8 cellular contexts compared by ENCODE assay signal in the genomic region with DNA sequence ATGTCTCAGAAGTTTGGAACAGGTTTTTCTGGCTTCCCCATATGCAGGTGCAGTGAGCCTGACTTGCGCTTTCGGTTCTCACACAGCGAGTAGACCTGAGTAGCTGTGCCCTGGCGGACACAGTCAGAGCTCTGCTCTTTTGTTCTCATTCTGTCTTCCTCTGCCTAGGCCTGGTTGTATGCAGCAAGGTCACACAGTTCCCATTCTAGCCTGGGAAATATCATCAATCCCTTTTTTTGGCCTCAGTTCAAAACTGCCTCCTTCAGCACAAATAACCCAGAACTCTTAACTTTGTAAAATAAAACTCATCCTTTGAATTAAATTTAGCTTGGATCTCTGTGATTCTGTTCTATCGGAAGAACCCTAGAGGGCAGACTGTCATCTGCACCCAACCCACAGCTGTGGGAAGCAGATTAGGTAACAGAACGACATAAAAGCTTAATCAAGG. TPM values are rescaled to one million over a fixed set of nuclear protein-coding genes. Genes with fewer than 3 reads are reported as not detected.
A peak's percentile ranks its signal among the peaks of the same experiment; 100 is the strongest.
DNase-seq lines count a peak whose midpoint lies in the region; ATAC-seq and TF ChIP-seq lines count a peak whose summit lies in the region.

No MANE protein-coding gene starts in this region.

- intact Hi-C loops in dorsolateral prefrontal cortex (cut with DNase I), result no loop called here

- H3K36me3 Mint-ChIP-seq in naive B cell, result no peaks in the 10 kb centered on the region

- no peaks in the 10 kb centered on the region for H3K27me3 ChIP-seq in dorsolateral prefrontal cortex

- ATAC-seq in HG02763 (IDR thresholded peaks at IDR 0.05; ENCODE audit: unreplicated experiment) (peak; percentile 100), naive B cell (ENCODE audit: low read depth in 2 of 2) (peak; percentile 67 to 71)

- peaks cover 0 to 9% (median 6%) of the 10 kb centered on the region in 3 donors for H3K4me1 Mint-ChIP-seq in naive B cell

- H3K27me3 Mint-ChIP-seq in naive B cell, result peaks cover 2 to 6% (median 4%) of the 10 kb centered on the region in 3 donors

- peak overlapping the region in 3 of 8 donors; percentile 5 to 50 (median 47) for H3K4me3 Mint-ChIP-seq in naive B cell

- DNase-seq in stimulated activated CD4-positive, alpha-beta T cell treated with anti-CD3 and anti-CD28 coated beads, Interleukin-1b, Interleukin-23, amount 100 ng/mL, for 48 hours, result peak; percentile 2
- no peak for DNase-seq in stimulated activated CD4-positive, alpha-beta T cell treated with anti-CD3 and anti-CD28 coated beads, Interleukin-2, amount 100 ng/mL, for 24 hours
- DNase-seq in NCI-H345 (lab: John Stamatoyannopoulos, UW), result peak; percentile 91
- no peak for DNase-seq in dorsolateral prefrontal cortex
- DNase-seq in naive B cell, result peak; percentile 9
- no peak for DNase-seq in mesenteric fat pad (ENCODE audit: low spot score)
- DNase-seq in central memory CD4-positive, alpha-beta T cell, result no peak

- H3K9me3 Mint-ChIP-seq in naive B cell, result peaks cover 0 to 15% (median 8%) of the 10 kb centered on the region in 7 donors

- H3K27ac Mint-ChIP-seq in naive B cell, result peak overlapping the region in 1 of 6 donors; percentile 23

- peak overlapping the region in 17 of 59 donors; percentile 3 to 43 (median 21) for H3K4me3 ChIP-seq in dorsolateral prefrontal cortex

- peak in 37 of 56 donors; percentile 6 to 51 (median 32) for TF ChIP-seq CTCF in dorsolateral prefrontal cortex (IDR thresholded peaks at IDR 0.05 in 54 of 56, conservative IDR thresholded peaks at IDR 0.05 in 2 of 56; ENCODE audit: low read depth in 1 of 56, partially characterized antibody in 56 of 56)

- peak overlapping the region in 5 of 59 donors; percentile 5 to 44 (median 11) for H3K27ac ChIP-seq in dorsolateral prefrontal cortex

RNA-seq across cellular contexts. Expression of gene OXGR1, which starts 10.2 kb away (rescaled TPM):
- total RNA-seq in dorsolateral prefrontal cortex (1 to 10 TPM in 90 of 120 experiments, under 1 TPM in 30; 0.33 to 4.9 (median 1.7) TPM), mesenteric fat pad (0.42 TPM)
- polyA plus RNA-seq in naive B cell (ENCODE audit: low read depth in 6 of 6), result not detected

Comparison
In these comparisons a context has a peak if more than half of its experiments do, and no peak if none do; other contexts are left out.
1. DNase-seq: peak in stimulated activated CD4-positive, alpha-beta T cell treated with anti-CD3 and anti-CD28 coated beads, Interleukin-1b, Interleukin-23, amount 100 ng/mL, for 48 hours (single experiment), NCI-H345 (single experiment) and naive B cell (single experiment); none in stimulated activated CD4-positive, alpha-beta T cell treated with anti-CD3 and anti-CD28 coated beads, Interleukin-2, amount 100 ng/mL, for 24 hours (0 of 2), dorsolateral prefrontal cortex (0 of 10), mesenteric fat pad (single experiment) and central memory CD4-positive, alpha-beta T cell (single experiment).